Comparison of ENCODE assay signal across 23 cellular contexts in genomic region chr4:38822748-38823303, GRCh38. TPM values are rescaled to one million over a fixed set of nuclear protein-coding genes. Genes with fewer than 3 reads are reported as not detected.
"Had no signal": no experiment of that assay in that cellular context is flagged by ENCODE, and none has a peak within 500 bp of the region (broad histone marks: within the 10 kb centered on the region; RNA-seq: fewer than 3 reads in every experiment).

No MANE protein-coding gene starts in this region.

- H3K27me3 Mint-ChIP-seq: T-helper 17 cell had no signal

- ATAC-seq: Panc1, PC-3, SK-N-SH treated with all-trans-retinoic acid at 6 μM for 48 hours, T-helper 17 cell had no signal

- H3K27ac Mint-ChIP-seq: T-helper 17 cell had no signal

- DNase-seq: Karpas-422, KG1, MM.1S, NCI-H1092 treated with DMSO at 0.1 percent for 48 hours, NCI-H1417, NCI-H1436 treated with DMSO at 0.1 percent for 48 hours, NCI-H1694, NCI-H1930, NCI-H2081, NCI-H2107, NCI-H2227 treated with DMSO at 0.1 percent for 48 hours, NCI-H524, NCI-H526 treated with DMSO at 0.1 percent for 48 hours, NCI-H774, PC-3, RPMI8226, SHP77, T-helper 1 cell, T-helper 17 cell had no signal

- H3K4me3 Mint-ChIP-seq: T-helper 17 cell had no signal

RNA-seq across cellular contexts. Expression of gene TLR1, which starts 18.2 kb away (rescaled TPM):
- total RNA-seq: HT-29 had no signal

RNA-seq across cellular contexts. Expression of gene TLR10, which starts 40.0 kb away (rescaled TPM):
- total RNA-seq: HT-29, NCI-H460, PC-3 had no signal
